8 cellular contexts compared by ENCODE assay signal in genomic region chr17:18712354-18712999, GRCh38. TPM values are rescaled to one million over a fixed set of nuclear protein-coding genes. Genes with fewer than 3 reads are reported as not detected.
DNase-seq lines count a peak whose midpoint lies in the region; ATAC-seq, FAIRE-seq and TF ChIP-seq lines count a peak whose summit lies in the region.
"Not testable (repeated sequence)": the region's sequence is repeated elsewhere in the genome, so short reads cannot be mapped to it uniquely, and the experiment has no call there.

No MANE protein-coding gene starts in this region.

- intact Hi-C loops in HepG2 (cut with micrococcal nuclease; ENCODE audit: unreplicated experiment), result not testable (repeated sequence)

- not testable (repeated sequence) for TF ChIP-seq POLR2A in HepG2 (IDR thresholded peaks at IDR 0.05; ENCODE audit: insufficient read depth in 1 of 2, low read depth in 2 of 2, low read length in 2 of 2)

- not testable (repeated sequence) for H3K27me3 Mint-ChIP-seq in T-cell; activated T-helper 17 cell treated with anti-CD3 and anti-CD28 coated beads, Interleukin-2, amount 50 U/mL, for 72 hours; endodermal cell (ENCODE audit: insufficient read depth)

- not testable (repeated sequence) for DNase-seq in GM12864 (ENCODE audit: low read depth)
- DNase-seq in NCI-H146 (lab: John Stamatoyannopoulos, UW) (peak; percentile 41), T-cell (peak; percentile 1 to 68 (median 54)), endodermal cell (peak; percentile 90), HepG2 (ENCODE audit: low spot score) (peak; percentile 28), ureter (ENCODE audit: low spot score) (peak; percentile 68)
- DNase-seq in stimulated activated CD4-positive, alpha-beta T cell treated with anti-CD3 and anti-CD28 coated beads, Interleukin-12 subunit alpha, Interleukin-12 subunit beta, amount 100 ng/mL, for 4 hours, result peak; percentile 55

- H3K9me3 ChIP-seq in endodermal cell (ENCODE audit: control insufficient read depth, low read length); HepG2 (ENCODE audit: low read length): not testable (repeated sequence)

- not testable (repeated sequence) for H3K36me3 Mint-ChIP-seq in T-cell; activated T-helper 17 cell treated with anti-CD3 and anti-CD28 coated beads, Interleukin-2, amount 50 U/mL, for 72 hours (ENCODE audit: low read depth); endodermal cell (ENCODE audit: low read depth)

- not testable (repeated sequence) for BruUV-seq in HepG2 (replicated peaks; lab: Mats Ljungman, UMichigan)

- not testable (repeated sequence) for H3K36me3 ChIP-seq in endodermal cell (ENCODE audit: control insufficient read depth, insufficient read depth, low read length); HepG2 (replicated peaks in 1 of 2; ENCODE audit: control insufficient read depth in 1 of 2, insufficient read depth in 2 of 2, low read length in 2 of 2)

- TF ChIP-seq RAD21 in HepG2 (CRISPR knock-in tag; IDR thresholded peaks at IDR 0.05), result not testable (repeated sequence)

- H3K27ac Mint-ChIP-seq in T-cell; activated T-helper 17 cell treated with anti-CD3 and anti-CD28 coated beads, Interleukin-2, amount 50 U/mL, for 72 hours; endodermal cell: not testable (repeated sequence)

- not testable (repeated sequence) for H3K4me3 Mint-ChIP-seq in T-cell; activated T-helper 17 cell treated with anti-CD3 and anti-CD28 coated beads, Interleukin-2, amount 50 U/mL, for 72 hours; endodermal cell

- H3K4me1 Mint-ChIP-seq in T-cell; activated T-helper 17 cell treated with anti-CD3 and anti-CD28 coated beads, Interleukin-2, amount 50 U/mL, for 72 hours; endodermal cell: not testable (repeated sequence)

- not testable (repeated sequence) for H4K20me1 ChIP-seq in HepG2 (ENCODE audit: insufficient read depth, low read length)

- not testable (repeated sequence) for H3K9ac ChIP-seq in endodermal cell (ENCODE audit: extremely low read depth, low read length, poor library complexity, severe bottlenecking); HepG2 (ENCODE audit: insufficient read depth, low read depth, low read length)

- 9 to 20% methylated on average over 2 to 4 of the region's 7 CpGs for WGBS in endodermal cell (ENCODE audit: insufficient coverage in 1 of 2, insufficient read length in 1 of 2), 2 experiments
- WGBS in HepG2 (ENCODE audit: low lambda C conversion rate), result 33% methylated on average over 3 of the region's 7 CpGs

- H3K4me2 ChIP-seq in HepG2 (ENCODE audit: low read depth, low read length), result not testable (repeated sequence)

- TF ChIP-seq CTCF in GM12864 (IDR thresholded peaks at IDR 0.05; ENCODE audit: low read depth, low read length, missing control alignments) (peak; percentile 42), endodermal cell (conservative IDR thresholded peaks at IDR 0.05) (peak; percentile 77), HepG2 (CRISPR knock-in tag; IDR thresholded peaks at IDR 0.05) (peak; percentile 50)

- CTCF ChIA-PET in T-cell (lab: Charles Lee); HepG2 (lab: Yijun Ruan, JAX; ENCODE audit: low intra/inter-chr PET ratio, low total read pairs): not testable (repeated sequence)

- not testable (repeated sequence) for H3K27me3 ChIP-seq in endodermal cell (ENCODE audit: control insufficient read depth, insufficient read depth, low read length, poor library complexity, severe bottlenecking); HepG2 (ENCODE audit: control insufficient read depth in 1 of 2, insufficient read depth in 2 of 2, low read length in 2 of 2)

- ATAC-seq in T-cell (replicated peaks in 1 of 4) (peak; percentile 62 to 76 (median 73)), HepG2 (peak; percentile 50; the same call in 2 of the 3 replicates)
- peak; percentile 62 for ATAC-seq in activated T-helper 17 cell treated with anti-CD3 and anti-CD28 coated beads, Interleukin-2, amount 50 U/mL, for 72 hours (replicated peaks)

- peak; percentile 65 for FAIRE-seq in HepG2 (lab: Jason Lieb, UNC)

- not testable (repeated sequence) for H3K4me3 ChIP-seq in GM12864 (ENCODE audit: low read depth, low read length); endodermal cell (ENCODE audit: low read length); HepG2 (replicated peaks in 1 of 3; ENCODE audit: insufficient read depth in 1 of 3, low read depth in 2 of 3, low read length in 3 of 3)

- not testable (repeated sequence) for H3K9me3 Mint-ChIP-seq in T-cell; activated T-helper 17 cell treated with anti-CD3 and anti-CD28 coated beads, Interleukin-2, amount 50 U/mL, for 72 hours; endodermal cell

- H3K79me2 ChIP-seq in HepG2 (ENCODE audit: insufficient read depth, low read length), result not testable (repeated sequence)

- POLR2A ChIA-PET in T-cell (lab: Charles Lee); HepG2 (lab: Yijun Ruan, JAX): not testable (repeated sequence)

- in situ Hi-C loops in HepG2 (cut with HindIII; ENCODE audit: extremely low pct_ligation_motif_present, low pct_unique_long_range_greater_than_20kb), result not testable (repeated sequence)

- not testable (repeated sequence) for H3K4me1 ChIP-seq in endodermal cell (ENCODE audit: control insufficient read depth, insufficient read depth, low read length); HepG2 (ENCODE audit: insufficient read depth, low read length)

- TF ChIP-seq EP300 in HepG2 (IDR thresholded peaks at IDR 0.05; ENCODE audit: low read depth in 2 of 2, low read length in 2 of 2); HepG2 (CRISPR knock-in tag; IDR thresholded peaks at IDR 0.05; ENCODE audit: borderline replicate concordance): not testable (repeated sequence)

- not testable (repeated sequence) for H2AFZ ChIP-seq in HepG2 (ENCODE audit: low read length)

- not testable (repeated sequence) for H3K27ac ChIP-seq in endodermal cell (ENCODE audit: low read depth, low read length); HepG2 (ENCODE audit: extremely low read length, insufficient read depth, low read length)

RNA-seq across cellular contexts. Expression of gene FOXO3B, which starts 30.4 kb away (rescaled TPM):
- total RNA-seq in T-cell (1 to 10 TPM; 3.2 to 8.6 (median 7.6) TPM), endodermal cell (10 to 100 TPM; 12.3 to 12.5 TPM), HepG2 (2016; rRNA removed; fragmentation: Illumina TruSeq; extraction: Trizol) (2.1 and 2.7 TPM in 2 replicates), ureter (3.6 TPM)
- total RNA-seq in activated T-helper 17 cell treated with anti-CD3 and anti-CD28 coated beads, Interleukin-2, amount 50 U/mL, for 72 hours, result 1 to 10 TPM; 4.4 to 7.7 TPM
- polyA plus RNA-seq in endodermal cell (2013, experiment 1 of 2), result 14.7 TPM
- polyA plus RNA-seq in endodermal cell (2013, experiment 2 of 2), result 13.9 TPM
- total RNA-seq in HepG2 (2016; cell fraction: cytosol; rRNA removed; fragmentation: Illumina TruSeq; extraction: Trizol; ENCODE audit: low read depth), result 0.30 and 0.35 TPM in 2 replicates
- total RNA-seq in HepG2 (2016; cell fraction: insoluble cytoplasmic fraction; rRNA removed; fragmentation: Illumina TruSeq; extraction: Trizol), result 1.3 and 3.1 TPM in 2 replicates
- 0.71 and 1.0 TPM in 2 replicates for total RNA-seq in HepG2 (2016; cell fraction: membrane; rRNA removed; fragmentation: Illumina TruSeq; extraction: Trizol)
- total RNA-seq in HepG2 (2016; cell fraction: nucleus; rRNA removed; fragmentation: Illumina TruSeq; extraction: Trizol), result 2.3 and 2.9 TPM in 2 replicates
- polyA plus RNA-seq in HepG2 (2011; rRNA removed), result 3.1 and 3.9 TPM in 2 replicates
- 2.4 and 2.7 TPM in 2 replicates for polyA plus RNA-seq in HepG2 (2011; cell fraction: cytosol; rRNA removed)
- 6.2 and 7.1 TPM in 2 replicates for polyA plus RNA-seq in HepG2 (2011; cell fraction: nucleus; rRNA removed)
- 1.0 and 1.9 TPM in 2 replicates for polyA plus RNA-seq in HepG2 (2012)
- 0.10 TPM in 2 replicates for polyA plus RNA-seq in HepG2 (2016; cell fraction: cytosol; fragmentation: Illumina TruSeq; extraction: Trizol; ENCODE audit: low read depth)
- 1.1 and 1.3 TPM in 2 replicates for polyA plus RNA-seq in HepG2 (2016; cell fraction: insoluble cytoplasmic fraction; fragmentation: Illumina TruSeq; extraction: Trizol; ENCODE audit: low read depth)
- 0.22 and 0.27 TPM in 2 replicates for polyA plus RNA-seq in HepG2 (2016; cell fraction: membrane; fragmentation: Illumina TruSeq; extraction: Trizol; ENCODE audit: low read depth)
- 2.2 and 3.0 TPM in 2 replicates for polyA plus RNA-seq in HepG2 (2016; cell fraction: nucleus; fragmentation: Illumina TruSeq; extraction: Trizol; ENCODE audit: insufficient read depth, low read depth)
- 6.7 and 11.5 TPM in 2 replicates for polyA minus RNA-seq in HepG2 (2011; rRNA and poly(A)+ RNA removed; ENCODE audit: low replicate concordance)
- 1.6 and 2.1 TPM in 2 replicates for polyA minus RNA-seq in HepG2 (2011; cell fraction: cytosol; rRNA and poly(A)+ RNA removed)
- 6.4 and 8.7 TPM in 2 replicates for polyA minus RNA-seq in HepG2 (2011; cell fraction: nucleus; rRNA and poly(A)+ RNA removed)

RNA-seq across cellular contexts. Expression of gene FBXW10, which starts 31.4 kb away (rescaled TPM):
- total RNA-seq in T-cell (under 1 TPM in 1 of 5 donors, not detected in 4; 0.12 TPM), endodermal cell (not detected), HepG2 (2016; rRNA removed; fragmentation: Illumina TruSeq; extraction: Trizol) (0.04 TPM in 1 of 2 replicates, not detected in the other), ureter (1.1 TPM)
- under 1 TPM in 1 of 2 donors, not detected in 1; 0.78 TPM for total RNA-seq in activated T-helper 17 cell treated with anti-CD3 and anti-CD28 coated beads, Interleukin-2, amount 50 U/mL, for 72 hours
- polyA plus RNA-seq in endodermal cell (2013, experiment 1 of 2), result not detected
- 0.12 TPM for polyA plus RNA-seq in endodermal cell (2013, experiment 2 of 2)
- 0.09 TPM in 1 of 2 replicates, not detected in the other for total RNA-seq in HepG2 (2016; cell fraction: cytosol; rRNA removed; fragmentation: Illumina TruSeq; extraction: Trizol; ENCODE audit: low read depth)
- 0.04 TPM in 1 of 2 replicates, not detected in the other for total RNA-seq in HepG2 (2016; cell fraction: insoluble cytoplasmic fraction; rRNA removed; fragmentation: Illumina TruSeq; extraction: Trizol)
- total RNA-seq in HepG2 (2016; cell fraction: membrane; rRNA removed; fragmentation: Illumina TruSeq; extraction: Trizol), result 0.10 TPM in 1 of 2 replicates, not detected in the other
- total RNA-seq in HepG2 (2016; cell fraction: nucleus; rRNA removed; fragmentation: Illumina TruSeq; extraction: Trizol), result 0.13 and 0.22 TPM in 2 replicates
- polyA plus RNA-seq in HepG2 (2011; rRNA removed), result 0.17 and 0.30 TPM in 2 replicates
- 0.07 and 0.08 TPM in 2 replicates for polyA plus RNA-seq in HepG2 (2011; cell fraction: cytosol; rRNA removed)
- polyA plus RNA-seq in HepG2 (2011; cell fraction: nucleus; rRNA removed), result 0.77 and 1.9 TPM in 2 replicates
- polyA plus RNA-seq in HepG2 (2012), result 0.59 and 1.5 TPM in 2 replicates
- polyA plus RNA-seq in HepG2 (2016; cell fraction: cytosol; fragmentation: Illumina TruSeq; extraction: Trizol; ENCODE audit: low read depth), result not detected in 2 replicates
- polyA plus RNA-seq in HepG2 (2016; cell fraction: insoluble cytoplasmic fraction; fragmentation: Illumina TruSeq; extraction: Trizol; ENCODE audit: low read depth), result not detected in 2 replicates
- polyA plus RNA-seq in HepG2 (2016; cell fraction: membrane; fragmentation: Illumina TruSeq; extraction: Trizol; ENCODE audit: low read depth), result not detected in 2 replicates
- 0.48 TPM in 1 of 2 replicates, not detected in the other for polyA plus RNA-seq in HepG2 (2016; cell fraction: nucleus; fragmentation: Illumina TruSeq; extraction: Trizol; ENCODE audit: insufficient read depth, low read depth)
- polyA minus RNA-seq in HepG2 (2011; rRNA and poly(A)+ RNA removed; ENCODE audit: low replicate concordance), result 0.04 and 0.23 TPM in 2 replicates
- not detected in 2 replicates for polyA minus RNA-seq in HepG2 (2011; cell fraction: cytosol; rRNA and poly(A)+ RNA removed)
- polyA minus RNA-seq in HepG2 (2011; cell fraction: nucleus; rRNA and poly(A)+ RNA removed), result 0.64 and 0.75 TPM in 2 replicates
